ENCODE assay signal across 10 cellular contexts in the genomic region with DNA sequence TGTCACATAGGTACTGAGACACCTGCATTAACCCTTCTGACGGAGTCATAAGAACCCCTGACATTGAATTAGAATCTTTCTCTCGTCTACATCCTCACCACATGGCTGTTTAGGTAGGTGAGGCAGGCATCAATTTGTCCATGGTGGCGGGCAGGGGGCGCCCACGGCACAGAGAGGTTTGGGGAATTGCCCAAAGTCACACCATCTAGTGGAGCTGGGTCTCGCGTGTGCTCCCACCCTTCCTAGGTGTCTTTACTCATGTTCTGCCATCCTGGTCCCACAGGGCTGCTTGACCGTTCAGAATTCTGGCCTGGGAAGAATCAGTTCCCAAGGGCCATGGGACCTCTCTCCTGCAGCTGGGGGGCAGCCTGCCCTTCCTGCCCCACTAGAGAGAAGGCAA. TPM values are rescaled to one million over a fixed set of nuclear protein-coding genes. Genes with fewer than 3 reads are reported as not detected.
DNase-seq lines count a peak whose midpoint lies in the region; ATAC-seq and TF ChIP-seq lines count a peak whose summit lies in the region.
"Had no signal": no experiment of that assay in that cellular context is flagged by ENCODE, and none has a peak within 500 bp of the region (broad histone marks: within the 10 kb centered on the region; RNA-seq: fewer than 3 reads in every experiment).

No MANE protein-coding gene starts in this region.

- H3K4me3 Mint-ChIP-seq in neural progenitor cell: no peak overlapping the region

- ATAC-seq in GM18858 (IDR thresholded peaks at IDR 0.05; ENCODE audit: unreplicated experiment) (no peak), GM21360 (IDR thresholded peaks at IDR 0.05; ENCODE audit: unreplicated experiment) (no peak)

- H3K27me3 Mint-ChIP-seq in neural progenitor cell (ENCODE audit: insufficient read depth, low read depth): peaks cover 24% of the 10 kb centered on the region

- H3K36me3 Mint-ChIP-seq in neural progenitor cell: no peaks in the 10 kb centered on the region

- peaks cover 24% of the 10 kb centered on the region for H3K4me1 Mint-ChIP-seq in neural progenitor cell

- H3K4me2 ChIP-seq in OCI-LY3 (ENCODE audit: low read length) (peak overlapping the region; percentile 27; the same call in 1 of the 2 replicates), neural progenitor cell (no peak overlapping the region)

- H4K20me1 ChIP-seq in OCI-LY3 (ENCODE audit: insufficient read depth, low read length) (no peaks in the 10 kb centered on the region), neural progenitor cell (ENCODE audit: low read depth) (no peaks in the 10 kb centered on the region)

- DNase-seq in neural progenitor cell (ENCODE audit: low spot score): no peak
- DNase-seq: Caco-2; cortex of kidney; Kasumi-1; stimulated activated CD8-positive, alpha-beta memory T cell treated with anti-CD3 and anti-CD28 coated beads, Interleukin-4, amount 100 ng/mL, for 48 hours had no signal

- H3K27me3 ChIP-seq in OCI-LY3 (ENCODE audit: low read depth, low read length) (no peaks in the 10 kb centered on the region), neural progenitor cell (peaks cover 14% of the 10 kb centered on the region)

- H3K9me3 ChIP-seq in OCI-LY3 (ENCODE audit: insufficient read depth, low read length) (no peaks in the 10 kb centered on the region), neural progenitor cell (ENCODE audit: low read depth) (no peaks in the 10 kb centered on the region)
- H3K9me3 ChIP-seq: Caco-2 had no signal

- H3F3A ChIP-seq in neural progenitor cell (ENCODE audit: low read depth): peaks cover 12% of the 10 kb centered on the region

- H3K4me1 ChIP-seq in OCI-LY3 (ENCODE audit: low read length) (peaks cover 22% of the 10 kb centered on the region), neural progenitor cell (peaks cover 32% of the 10 kb centered on the region)
- H3K4me1 ChIP-seq: Caco-2 had no signal

- peak; percentile 19 for TF ChIP-seq CTCF in GM12873 (IDR thresholded peaks at IDR 0.05; ENCODE audit: insufficient read depth, low read depth, low read length, missing control alignments)
- TF ChIP-seq CTCF in OCI-LY3 (IDR thresholded peaks at IDR 0.05; ENCODE audit: low read depth, low read length): peak; percentile 70
- TF ChIP-seq CTCF in neural progenitor cell (IDR thresholded peaks at IDR 0.05): peak; percentile 45

- H3K36me3 ChIP-seq in OCI-LY3 (replicated peaks; ENCODE audit: low read depth, low read length): no peaks in the 10 kb centered on the region
- H3K36me3 ChIP-seq in neural progenitor cell: no peaks in the 10 kb centered on the region

- no peak overlapping the region for H3K27ac Mint-ChIP-seq in neural progenitor cell

- no peaks in the 10 kb centered on the region for H3K79me2 ChIP-seq in OCI-LY3 (ENCODE audit: low read length)
- no peaks in the 10 kb centered on the region for H3K79me2 ChIP-seq in neural progenitor cell (ENCODE audit: low read depth)

- H3K27ac ChIP-seq in OCI-LY3 (ENCODE audit: low read length) (no peak overlapping the region), neural progenitor cell (no peak overlapping the region)

- no peaks in the 10 kb centered on the region for H3K9me3 Mint-ChIP-seq in neural progenitor cell

- H3K4me3 ChIP-seq in OCI-LY3 (ENCODE audit: low read length): no peak overlapping the region
- H3K4me3 ChIP-seq in neural progenitor cell: no peak overlapping the region

- H3K9ac ChIP-seq in OCI-LY3 (ENCODE audit: low read length) (no peak overlapping the region), neural progenitor cell (no peak overlapping the region)

- H2AFZ ChIP-seq in OCI-LY3 (ENCODE audit: low read depth, low read length): peak overlapping the region; percentile 81; the same call in 1 of the 2 replicates
- H2AFZ ChIP-seq in neural progenitor cell (replicated peaks): no peak overlapping the region

RNA-seq across cellular contexts. Expression of a gene that starts 14.7 kb away (rescaled TPM):
- total RNA-seq in neural progenitor cell (ENCODE audit: low replicate concordance): 0.12 TPM in 1 of 2 replicates, not detected in the other

RNA-seq across cellular contexts. Expression of a gene that starts 20.2 kb away (rescaled TPM):
- 8.0 and 22.2 TPM in 2 replicates for total RNA-seq in neural progenitor cell (ENCODE audit: low replicate concordance)

RNA-seq across cellular contexts. Expression of a gene that starts 38.8 kb away (rescaled TPM):
- 2.4 and 4.8 TPM in 2 replicates for total RNA-seq in neural progenitor cell (ENCODE audit: low replicate concordance)

RNA-seq across cellular contexts. Expression of a gene that starts 40.5 kb away (rescaled TPM):
- 1.2 TPM in 1 of 2 replicates, not detected in the other for total RNA-seq in neural progenitor cell (ENCODE audit: low replicate concordance)
- total RNA-seq: fibroblast of villous mesenchyme had no signal

Comparison
In these comparisons a context has a peak if more than half of its experiments do, and no peak if none do; other contexts are left out.
1. CTCF ChIP-seq: peak in every context shown above with its lines; median percentile 70 in OCI-LY3; 45 in neural progenitor cell; 19 in GM12873.